8 cellular contexts compared by ENCODE assay signal in the genomic region with DNA sequence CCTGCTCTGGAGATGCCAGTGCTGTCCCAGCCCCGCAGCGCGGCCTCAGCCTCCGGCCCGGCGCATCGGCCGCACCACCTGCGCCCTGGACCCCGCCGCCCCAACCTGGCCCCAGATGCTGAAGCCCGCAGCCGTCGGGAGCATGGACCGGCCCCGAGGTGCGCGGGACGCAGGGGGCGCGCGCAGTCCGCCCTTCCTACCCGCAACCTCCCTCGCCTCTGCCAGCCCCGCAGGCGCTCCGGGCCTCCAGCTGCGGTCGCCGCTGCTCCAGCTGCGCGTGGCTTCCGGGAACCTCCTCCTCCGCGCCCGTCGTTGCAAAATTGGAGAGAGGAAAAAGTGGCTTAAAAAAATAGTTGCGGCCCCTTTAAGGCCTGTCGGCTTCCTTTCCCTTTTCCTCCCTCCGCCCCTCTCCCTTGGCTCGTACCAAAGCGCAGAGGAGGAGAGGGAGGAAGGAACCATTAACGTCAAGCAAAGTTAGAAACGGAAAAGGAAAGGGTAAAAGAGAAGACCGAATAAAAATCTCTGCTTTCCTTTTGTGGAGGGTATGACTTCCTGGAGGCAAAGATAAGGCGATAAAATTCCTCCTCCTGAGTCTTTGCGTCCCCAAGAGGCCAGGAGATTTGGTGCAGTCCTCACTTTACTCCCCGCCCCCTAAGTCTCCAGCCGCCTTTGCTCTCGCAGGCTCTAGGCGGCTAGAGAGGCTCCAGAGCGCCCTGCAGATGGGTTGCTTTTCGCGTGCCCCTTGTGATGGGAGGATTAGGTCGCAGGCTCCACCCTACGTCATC. TPM values are rescaled to one million over a fixed set of nuclear protein-coding genes. Genes with fewer than 3 reads are reported as not detected.
DNase-seq lines count a peak whose midpoint lies in the region; ATAC-seq and TF ChIP-seq lines count a peak whose summit lies in the region.

A gene with protein sequence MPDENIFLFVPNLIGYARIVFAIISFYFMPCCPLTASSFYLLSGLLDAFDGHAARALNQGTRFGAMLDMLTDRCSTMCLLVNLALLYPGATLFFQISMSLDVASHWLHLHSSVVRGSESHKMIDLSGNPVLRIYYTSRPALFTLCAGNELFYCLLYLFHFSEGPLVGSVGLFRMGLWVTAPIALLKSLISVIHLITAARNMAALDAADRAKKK (minus strand): TSS at position 343 of the 785 bp plus-strand sequence. CDS start 369 bp downstream, outside the sequence.

- H3K4me3 ChIP-seq in epithelial cell of esophagus (ENCODE audit: low read length) (peak within 1 kb of the TSS; percentile 81), mononuclear cell (ENCODE audit: low read length) (peak within 1 kb of the TSS; percentile 90)

- no peak; the same call in 1 of the 2 replicates for TF ChIP-seq RAD21 in Ishikawa (IDR thresholded peaks at IDR 0.05; ENCODE audit: low read depth)

- H3K4me1 ChIP-seq in mononuclear cell (ENCODE audit: insufficient read depth, low read length), result peaks cover 29% of the 10 kb centered on the region

- peak; percentile 83 for ATAC-seq in GM21528 (IDR thresholded peaks at IDR 0.05; ENCODE audit: low FRiP score, unreplicated experiment)

- no peaks in the 10 kb centered on the region for H3K9me3 ChIP-seq in mononuclear cell (ENCODE audit: low read depth, low read length)

- DNase-seq in DMS153 (lab: John Stamatoyannopoulos, UW), result peak; percentile 92
- peak; percentile 41 for DNase-seq in OCI-M2 (lab: John Stamatoyannopoulos, UW; ENCODE audit: unreplicated experiment)
- DNase-seq in activated T-cell treated with anti-CD3 and anti-CD28 coated beads for 4 hours, result peak; percentile 89
- peak; percentile 98 for DNase-seq in epithelial cell of esophagus (ENCODE audit: low read depth)
- peak; percentile 69 to 82 for DNase-seq in stimulated activated CD8-positive, alpha-beta memory T cell treated with anti-CD3 and anti-CD28 coated beads, Interleukin-4, amount 100 ng/mL, for 1 hour (ENCODE audit: low read depth in 2 of 2, low spot score in 1 of 2)

- no peaks in the 10 kb centered on the region for H3K27me3 ChIP-seq in mononuclear cell (ENCODE audit: insufficient read depth, low read length)

- peak; percentile 43; the same call in 1 of the 2 replicates for TF ChIP-seq EP300 in Ishikawa (IDR thresholded peaks at IDR 0.05; ENCODE audit: borderline replicate concordance)

- TF ChIP-seq CTCF in epithelial cell of esophagus (IDR thresholded peaks at IDR 0.05; ENCODE audit: insufficient read depth, low read depth, low read length, missing control alignments), result peak; percentile 73

TF ChIP-seq in Ishikawa, 13 proteins besides CTCF, POLR2A, EP300 and RAD21:
- TF ChIP-seq TAF1 (IDR thresholded peaks at IDR 0.05; ENCODE audit: low read depth), result 0 out of 2 replicates have a peak, but pooled peaks have one; percentile 47
- 0 out of 2 replicates have a peak, but pooled peaks have one; percentile 45 for TF ChIP-seq CREB1 (IDR thresholded peaks at IDR 0.05; ENCODE audit: low read depth)
- TF ChIP-seq FOXM1 (IDR thresholded peaks at IDR 0.05; ENCODE audit: borderline replicate concordance, low read depth), result peak; percentile 35; the same call in 1 of the 2 replicates
- TF ChIP-seq, protein P1, sequence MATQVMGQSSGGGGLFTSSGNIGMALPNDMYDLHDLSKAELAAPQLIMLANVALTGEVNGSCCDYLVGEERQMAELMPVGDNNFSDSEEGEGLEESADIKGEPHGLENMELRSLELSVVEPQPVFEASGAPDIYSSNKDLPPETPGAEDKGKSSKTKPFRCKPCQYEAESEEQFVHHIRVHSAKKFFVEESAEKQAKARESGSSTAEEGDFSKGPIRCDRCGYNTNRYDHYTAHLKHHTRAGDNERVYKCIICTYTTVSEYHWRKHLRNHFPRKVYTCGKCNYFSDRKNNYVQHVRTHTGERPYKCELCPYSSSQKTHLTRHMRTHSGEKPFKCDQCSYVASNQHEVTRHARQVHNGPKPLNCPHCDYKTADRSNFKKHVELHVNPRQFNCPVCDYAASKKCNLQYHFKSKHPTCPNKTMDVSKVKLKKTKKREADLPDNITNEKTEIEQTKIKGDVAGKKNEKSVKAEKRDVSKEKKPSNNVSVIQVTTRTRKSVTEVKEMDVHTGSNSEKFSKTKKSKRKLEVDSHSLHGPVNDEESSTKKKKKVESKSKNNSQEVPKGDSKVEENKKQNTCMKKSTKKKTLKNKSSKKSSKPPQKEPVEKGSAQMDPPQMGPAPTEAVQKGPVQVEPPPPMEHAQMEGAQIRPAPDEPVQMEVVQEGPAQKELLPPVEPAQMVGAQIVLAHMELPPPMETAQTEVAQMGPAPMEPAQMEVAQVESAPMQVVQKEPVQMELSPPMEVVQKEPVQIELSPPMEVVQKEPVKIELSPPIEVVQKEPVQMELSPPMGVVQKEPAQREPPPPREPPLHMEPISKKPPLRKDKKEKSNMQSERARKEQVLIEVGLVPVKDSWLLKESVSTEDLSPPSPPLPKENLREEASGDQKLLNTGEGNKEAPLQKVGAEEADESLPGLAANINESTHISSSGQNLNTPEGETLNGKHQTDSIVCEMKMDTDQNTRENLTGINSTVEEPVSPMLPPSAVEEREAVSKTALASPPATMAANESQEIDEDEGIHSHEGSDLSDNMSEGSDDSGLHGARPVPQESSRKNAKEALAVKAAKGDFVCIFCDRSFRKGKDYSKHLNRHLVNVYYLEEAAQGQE (IDR thresholded peaks at IDR 0.05; ENCODE audit: low read depth), result no peak
- no peak for TF ChIP-seq CEBPB (IDR thresholded peaks at IDR 0.05)
- TF ChIP-seq ZBTB7A (IDR thresholded peaks at IDR 0.05; ENCODE audit: low read depth), result no peak
- TF ChIP-seq, protein P2, sequence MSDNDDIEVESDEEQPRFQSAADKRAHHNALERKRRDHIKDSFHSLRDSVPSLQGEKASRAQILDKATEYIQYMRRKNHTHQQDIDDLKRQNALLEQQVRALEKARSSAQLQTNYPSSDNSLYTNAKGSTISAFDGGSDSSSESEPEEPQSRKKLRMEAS (IDR thresholded peaks at IDR 0.05), result peak; percentile 83
- peak; percentile 27; the same call in 1 of the 2 replicates for TF ChIP-seq TCF12 (IDR thresholded peaks at IDR 0.05; ENCODE audit: low read depth)
- peak; percentile 48; the same call in 1 of the 2 replicates for TF ChIP-seq YY1 (IDR thresholded peaks at IDR 0.05; ENCODE audit: low read depth)
- TF ChIP-seq, protein P3, sequence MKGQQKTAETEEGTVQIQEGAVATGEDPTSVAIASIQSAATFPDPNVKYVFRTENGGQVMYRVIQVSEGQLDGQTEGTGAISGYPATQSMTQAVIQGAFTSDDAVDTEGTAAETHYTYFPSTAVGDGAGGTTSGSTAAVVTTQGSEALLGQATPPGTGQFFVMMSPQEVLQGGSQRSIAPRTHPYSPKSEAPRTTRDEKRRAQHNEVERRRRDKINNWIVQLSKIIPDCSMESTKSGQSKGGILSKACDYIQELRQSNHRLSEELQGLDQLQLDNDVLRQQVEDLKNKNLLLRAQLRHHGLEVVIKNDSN (IDR thresholded peaks at IDR 0.05), result 0 out of 2 replicates have a peak, but pooled peaks have one; percentile 19
TF ChIP-seq in Ishikawa: peak in this region for 7.

RNA-seq across cellular contexts. Expression of the gene that starts here (rescaled TPM):
- 22.1 TPM for total RNA-seq in mononuclear cell

Comparison
In these comparisons a context has a peak if more than half of its experiments do, and no peak if none do; other contexts are left out.
1. Peak in every context shown above with its lines: DNase-seq, ATAC-seq and H3K4me3 ChIP-seq.
2. DNase-seq: peak in every context shown above with its lines; median percentile 98 in epithelial cell of esophagus; 92 in DMS153; 89 in activated T-cell treated with anti-CD3 and anti-CD28 coated beads for 4 hours; 76 in stimulated activated CD8-positive, alpha-beta memory T cell treated with anti-CD3 and anti-CD28 coated beads, Interleukin-4, amount 100 ng/mL, for 1 hour; 41 in OCI-M2.